8 cellular contexts compared by ENCODE assay signal in genomic region chr12:79174656-79175055, GRCh38.
A peak's percentile ranks its signal among the peaks of the same experiment; 100 is the strongest.
DNase-seq lines count a peak whose midpoint lies in the region; ATAC-seq and TF ChIP-seq lines count a peak whose summit lies in the region.

No MANE protein-coding gene starts in this region.

- H3K4me1 Mint-ChIP-seq in Calu3 (ENCODE audit: low read depth, unreplicated experiment) = no peaks in the 10 kb centered on the region
- H3K4me1 Mint-ChIP-seq in progenitor cell of endocrine pancreas (ENCODE audit: low read depth) = no peaks in the 10 kb centered on the region

- H3K4me3 Mint-ChIP-seq in Calu3 (ENCODE audit: low read depth, unreplicated experiment) = no peak overlapping the region
- H3K4me3 Mint-ChIP-seq in progenitor cell of endocrine pancreas (ENCODE audit: low read depth) = no peak overlapping the region

- H3K9me2 ChIP-seq in Karpas-422 (replicated peaks; ENCODE audit: insufficient read depth, low read length) = no peaks in the 10 kb centered on the region

- H3K27me3 ChIP-seq in Karpas-422 (ENCODE audit: low read length) (no peaks in the 10 kb centered on the region), gastroesophageal sphincter (no peaks in the 10 kb centered on the region)

- H3K27ac Mint-ChIP-seq in Calu3 (ENCODE audit: unreplicated experiment) (no peak overlapping the region), progenitor cell of endocrine pancreas (no peak overlapping the region)

- CTCF ChIA-PET in Calu3 (lab: Charles Lee) = interaction anchor here (0.7 to 1.6 kb wide), 6 partner anchors 47 to 995 kb away, joined by 3 to 18 read pairs (median 4); no protein-coding TSS in a partner anchor

- H3K9me3 ChIP-seq in Karpas-422 (ENCODE audit: low read length) = no peaks in the 10 kb centered on the region
- H3K9me3 ChIP-seq in gastroesophageal sphincter = peaks cover 0 to 6% (median 0%) of the 10 kb centered on the region in 3 donors

- H3K4me1 ChIP-seq in Karpas-422 (ENCODE audit: low read length) = no peaks in the 10 kb centered on the region
- H3K4me1 ChIP-seq in gastroesophageal sphincter = no peaks in the 10 kb centered on the region

- WGBS in gastroesophageal sphincter (ENCODE audit: low coverage in 1 of 2), 2 donors = 0 to 5% methylated on average over 1 of the region's 1 CpG

- H3K9me3 Mint-ChIP-seq in Calu3 (ENCODE audit: low read depth, unreplicated experiment) (no peaks in the 10 kb centered on the region), progenitor cell of endocrine pancreas (ENCODE audit: low read depth) (peaks cover 14% of the 10 kb centered on the region)

- H3K27ac ChIP-seq in Karpas-422 (ENCODE audit: low read length) (no peak overlapping the region), gastroesophageal sphincter (no peak overlapping the region)

- H3K4me3 ChIP-seq in Karpas-422 (ENCODE audit: low read length) (no peak overlapping the region), cardiac fibroblast (replicated peaks in 1 of 2; ENCODE audit: low read depth in 2 of 2, low read length in 2 of 2) (no peak overlapping the region), gastroesophageal sphincter (no peak overlapping the region)

- H4K20me1 ChIP-seq in Karpas-422 (ENCODE audit: insufficient read depth, low read depth, low read length) = no peaks in the 10 kb centered on the region

- H2AFZ ChIP-seq in Karpas-422 (ENCODE audit: low read length) = no peak overlapping the region

- DNase-seq in Calu3 = peak; percentile 20
- DNase-seq in Karpas-422 = peak; percentile 63
- peak; percentile 78 to 83 for DNase-seq in cardiac fibroblast (ENCODE audit: low read depth in 2 of 2)
- DNase-seq in progenitor cell of endocrine pancreas (ENCODE audit: low spot score, unreplicated experiment) = no peak
- DNase-seq in SHP77 treated with DMSO at 0.1 percent for 48 hours (lab: John Stamatoyannopoulos, UW) = no peak
- no peak for DNase-seq in T-helper 9 cell

- BruUV-seq in Calu3 (replicated peaks; lab: Mats Ljungman, UMichigan) = no TSS peak

- no peaks in the 10 kb centered on the region for H3K36me3 Mint-ChIP-seq in Calu3 (ENCODE audit: insufficient read depth, unreplicated experiment)
- H3K36me3 Mint-ChIP-seq in progenitor cell of endocrine pancreas (ENCODE audit: insufficient read depth) = no peaks in the 10 kb centered on the region

- TF ChIP-seq CTCF in Calu3 (IDR thresholded peaks at IDR 0.05; ENCODE audit: unreplicated experiment) (peak; percentile 35), cardiac fibroblast (IDR thresholded peaks at IDR 0.05; ENCODE audit: low read depth, low read length) (peak; percentile 46), progenitor cell of endocrine pancreas (IDR thresholded peaks at IDR 0.05; ENCODE audit: unreplicated experiment) (peak; percentile 52), gastroesophageal sphincter (IDR thresholded peaks at IDR 0.05) (peak in 1 of 4 experiments; percentile 9)

- no peak for TF ChIP-seq POLR2A in gastroesophageal sphincter (IDR thresholded peaks at IDR 0.05)

- no peaks in the 10 kb centered on the region for H3K79me2 ChIP-seq in Karpas-422 (ENCODE audit: low read length)

- ATAC-seq in GM21381 (IDR thresholded peaks at IDR 0.05; ENCODE audit: unreplicated experiment) (peak; percentile 94), gastroesophageal sphincter (no peak)

- H3K27me3 Mint-ChIP-seq in Calu3 (ENCODE audit: unreplicated experiment) (no peaks in the 10 kb centered on the region), progenitor cell of endocrine pancreas (no peaks in the 10 kb centered on the region)

- intact Hi-C loops in Calu3 (cut with micrococcal nuclease; ENCODE audit: unreplicated experiment) = loop anchor here (1.0 to 5.0 kb wide), 6 partner anchors 167 to 993 kb away; no protein-coding TSS in a partner anchor

- no peaks in the 10 kb centered on the region for H3K36me3 ChIP-seq in Karpas-422 (ENCODE audit: insufficient read depth, low read length)
- H3K36me3 ChIP-seq in gastroesophageal sphincter = no peaks in the 10 kb centered on the region

- H3K4me2 ChIP-seq in Karpas-422 (ENCODE audit: low read depth, low read length, poor library complexity, severe bottlenecking) = no peak overlapping the region

- H3K9ac ChIP-seq in Karpas-422 (ENCODE audit: low read length) = no peak overlapping the region

- TF ChIP-seq EP300 in gastroesophageal sphincter (IDR thresholded peaks at IDR 0.05) = no peak

Comparison
In these comparisons a context has a peak if more than half of its experiments do, and no peak if none do; other contexts are left out.
1. DNase-seq: peak in Calu3 (single experiment), Karpas-422 (single experiment) and cardiac fibroblast (2 of 2); none in progenitor cell of endocrine pancreas (single experiment), SHP77 treated with DMSO at 0.1 percent for 48 hours (single experiment) and T-helper 9 cell (single experiment).